ENCODE assay signal across 8 cellular contexts in the genomic region with DNA sequence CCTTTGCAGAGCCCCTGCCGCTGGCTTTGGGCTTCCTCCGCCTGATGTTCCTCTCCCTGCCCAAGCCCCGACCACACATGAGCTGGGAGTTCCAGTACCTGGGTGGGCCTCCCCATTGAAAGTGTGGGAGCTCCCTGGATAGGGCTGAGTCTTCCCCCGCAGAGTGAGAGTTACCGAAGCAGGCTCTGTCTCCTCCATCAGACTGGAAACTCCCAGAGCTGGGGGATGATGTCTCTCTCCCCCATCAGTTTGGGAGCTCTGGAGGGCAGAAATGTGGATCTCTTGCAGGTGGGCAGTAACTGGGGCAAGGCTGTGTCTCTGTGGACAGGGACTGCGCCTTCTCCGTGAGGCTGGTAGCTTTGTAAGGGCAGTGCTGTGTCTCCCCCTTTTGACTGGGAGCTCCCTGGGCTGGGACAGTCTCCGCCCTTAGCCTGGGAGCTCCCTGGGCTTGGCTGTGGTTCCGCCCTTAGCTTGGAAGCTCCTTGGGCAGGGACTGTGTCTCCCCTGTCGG. TPM values are rescaled to one million over a fixed set of nuclear protein-coding genes. Genes with fewer than 3 reads are reported as not detected.
DNase-seq lines count a peak whose midpoint lies in the region; ATAC-seq lines count a peak whose summit lies in the region.

No MANE protein-coding gene starts in this region.

- H3K4me1 Mint-ChIP-seq in activated T-cell treated with anti-CD3 and anti-CD28 coated beads, Interleukin-2, amount 50 U/mL, for 24 hours (ENCODE audit: low read depth), result peaks cover 22% of the 10 kb centered on the region
- H3K4me1 Mint-ChIP-seq in natural killer cell treated with Interleukin-12 subunit alpha and Interleukin-12 subunit beta and Interleukin-15 and Interleukin-18, amount 100 ng/mL, for 72 hours (ENCODE audit: low read depth in 2 of 2), result peaks cover 6 to 13% of the 10 kb centered on the region in 2 donors

- no peaks in the 10 kb centered on the region for H3K9me3 Mint-ChIP-seq in activated T-cell treated with anti-CD3 and anti-CD28 coated beads, Interleukin-2, amount 50 U/mL, for 24 hours
- no peaks in the 10 kb centered on the region for H3K9me3 Mint-ChIP-seq in natural killer cell treated with Interleukin-12 subunit alpha and Interleukin-12 subunit beta and Interleukin-15 and Interleukin-18, amount 100 ng/mL, for 72 hours

- DNase-seq in activated T-cell treated with anti-CD3 and anti-CD28 coated beads, Interleukin-2, amount 50 U/mL, for 24 hours, result no peak
- DNase-seq in activated T-cell treated with anti-CD3 and anti-CD28 coated beads for 4 hours (no peak), UCSD-AML1 (lab: John Stamatoyannopoulos, UW; ENCODE audit: unreplicated experiment) (peak; percentile 45), fibroblast of gingiva (ENCODE audit: low read depth) (peak; percentile 69), HuH-7.5 (ENCODE audit: low spot score) (no peak), NCI-H146 treated with DMSO at 0.1 percent for 48 hours (lab: John Stamatoyannopoulos, UW; ENCODE audit: unreplicated experiment) (no peak), SKM-1 treated with dmso at 0.1 percent for 144 hours (lab: John Stamatoyannopoulos, UW; ENCODE audit: unreplicated experiment) (no peak)
- no peak for DNase-seq in natural killer cell treated with Interleukin-12 subunit alpha and Interleukin-12 subunit beta and Interleukin-15 and Interleukin-18, amount 100 ng/mL, for 72 hours (ENCODE audit: low spot score)

- H3K4me3 Mint-ChIP-seq in activated T-cell treated with anti-CD3 and anti-CD28 coated beads, Interleukin-2, amount 50 U/mL, for 24 hours, result peak overlapping the region; percentile 94
- peak overlapping the region; percentile 96 for H3K4me3 Mint-ChIP-seq in natural killer cell treated with Interleukin-12 subunit alpha and Interleukin-12 subunit beta and Interleukin-15 and Interleukin-18, amount 100 ng/mL, for 72 hours

- H3K27ac Mint-ChIP-seq in activated T-cell treated with anti-CD3 and anti-CD28 coated beads, Interleukin-2, amount 50 U/mL, for 24 hours, result peak overlapping the region; percentile 88
- H3K27ac Mint-ChIP-seq in natural killer cell treated with Interleukin-12 subunit alpha and Interleukin-12 subunit beta and Interleukin-15 and Interleukin-18, amount 100 ng/mL, for 72 hours, result peak overlapping the region; percentile 82 to 87

- no peaks in the 10 kb centered on the region for H3K27me3 Mint-ChIP-seq in activated T-cell treated with anti-CD3 and anti-CD28 coated beads, Interleukin-2, amount 50 U/mL, for 24 hours
- no peaks in the 10 kb centered on the region for H3K27me3 Mint-ChIP-seq in natural killer cell treated with Interleukin-12 subunit alpha and Interleukin-12 subunit beta and Interleukin-15 and Interleukin-18, amount 100 ng/mL, for 72 hours

- peaks cover 44% of the 10 kb centered on the region for H3K36me3 Mint-ChIP-seq in activated T-cell treated with anti-CD3 and anti-CD28 coated beads, Interleukin-2, amount 50 U/mL, for 24 hours (ENCODE audit: low read depth)
- H3K36me3 Mint-ChIP-seq in natural killer cell treated with Interleukin-12 subunit alpha and Interleukin-12 subunit beta and Interleukin-15 and Interleukin-18, amount 100 ng/mL, for 72 hours, result no peaks in the 10 kb centered on the region

- no peak for ATAC-seq in natural killer cell treated with Interleukin-12 subunit alpha and Interleukin-12 subunit beta and Interleukin-15 and Interleukin-18, amount 100 ng/mL, for 72 hours

RNA-seq across cellular contexts. Expression of a gene that starts 0.8 kb away (rescaled TPM):
- total RNA-seq in natural killer cell treated with Interleukin-12 subunit alpha and Interleukin-12 subunit beta and Interleukin-15 and Interleukin-18, amount 100 ng/mL, for 72 hours, result 100 to 1,000 TPM in 1 of 2 donors, 10 to 100 TPM in 1; 62.0 to 107 TPM

RNA-seq across cellular contexts. Expression of a gene that starts 14.9 kb away (rescaled TPM):
- total RNA-seq in natural killer cell treated with Interleukin-12 subunit alpha and Interleukin-12 subunit beta and Interleukin-15 and Interleukin-18, amount 100 ng/mL, for 72 hours, result under 1 TPM in 1 of 2 donors, not detected in 1; 0.70 TPM

RNA-seq across cellular contexts. Expression of a gene that starts 47.1 kb away (rescaled TPM):
- total RNA-seq in natural killer cell treated with Interleukin-12 subunit alpha and Interleukin-12 subunit beta and Interleukin-15 and Interleukin-18, amount 100 ng/mL, for 72 hours, result 10 to 100 TPM; 33.2 to 41.3 TPM

RNA-seq across cellular contexts. Expression of a gene that starts 47.2 kb away (rescaled TPM):
- total RNA-seq in natural killer cell treated with Interleukin-12 subunit alpha and Interleukin-12 subunit beta and Interleukin-15 and Interleukin-18, amount 100 ng/mL, for 72 hours, result 1 to 10 TPM; 3.7 to 4.0 TPM

RNA-seq across cellular contexts. Expression of a gene that starts 53.0 kb away (rescaled TPM):
- 10 to 100 TPM; 13.4 to 16.4 TPM for total RNA-seq in natural killer cell treated with Interleukin-12 subunit alpha and Interleukin-12 subunit beta and Interleukin-15 and Interleukin-18, amount 100 ng/mL, for 72 hours

Comparison
In these comparisons a context has a peak if more than half of its experiments do, and no peak if none do; other contexts are left out.
1. DNase-seq: peak in UCSD-AML1 (single experiment) and fibroblast of gingiva (single experiment); none in activated T-cell treated with anti-CD3 and anti-CD28 coated beads, Interleukin-2, amount 50 U/mL, for 24 hours (single experiment), activated T-cell treated with anti-CD3 and anti-CD28 coated beads for 4 hours (single experiment), natural killer cell treated with Interleukin-12 subunit alpha and Interleukin-12 subunit beta and Interleukin-15 and Interleukin-18, amount 100 ng/mL, for 72 hours (single experiment), HuH-7.5 (single experiment), NCI-H146 treated with DMSO at 0.1 percent for 48 hours (single experiment) and SKM-1 treated with dmso at 0.1 percent for 144 hours (single experiment).